ENCODE assay signal across 9 cellular contexts in the genomic region with DNA sequence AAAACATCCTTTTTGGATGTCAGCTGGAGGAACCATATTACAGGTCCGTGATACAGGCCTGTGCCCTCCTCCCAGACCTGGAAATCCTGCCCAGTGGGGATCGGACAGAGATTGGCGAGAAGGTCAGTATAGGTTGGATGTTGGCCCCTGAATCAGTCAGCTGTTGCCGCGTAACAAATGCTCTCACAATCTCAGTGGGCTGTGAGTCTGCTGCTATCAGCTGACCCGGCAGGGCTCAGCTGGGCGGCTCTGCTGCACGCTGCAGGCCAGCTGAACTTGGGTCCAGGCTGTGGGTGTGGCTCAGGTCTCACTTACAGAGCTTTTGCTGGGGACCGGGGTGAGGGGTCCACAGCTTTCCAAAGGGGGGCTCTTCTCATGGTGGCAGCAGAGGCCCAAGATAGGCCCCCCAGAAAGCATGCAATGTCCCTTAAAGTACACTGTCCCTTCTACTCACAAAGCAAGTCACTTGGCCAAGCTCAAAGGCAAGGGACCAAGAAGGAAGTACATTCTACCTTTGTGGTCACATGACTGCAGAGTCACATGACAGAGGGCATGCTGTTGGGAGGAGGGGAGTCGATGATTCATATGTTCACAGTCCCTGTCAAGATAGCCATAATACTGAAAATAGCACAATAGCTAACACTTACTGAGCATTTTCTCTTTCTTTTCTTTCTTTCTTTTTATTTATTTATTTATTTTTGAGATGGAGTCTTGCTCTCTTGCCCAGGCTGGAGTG.
DNase-seq lines count a peak whose midpoint lies in the region; ATAC-seq and TF ChIP-seq lines count a peak whose summit lies in the region.
"Had no signal": no experiment of that assay in that cellular context is flagged by ENCODE, and none has a peak within 500 bp of the region (broad histone marks: within the 10 kb centered on the region; RNA-seq: fewer than 3 reads in every experiment).

No MANE protein-coding gene starts in this region.

- intact Hi-C loops in activated CD4-positive, alpha-beta T cell treated with anti-CD3 and anti-CD28 coated beads for 36 hours (cut with DNase I, micrococcal nuclease), result no loop called here
- intact Hi-C loops in activated CD4-positive, alpha-beta T cell treated with anti-CD3 and anti-CD28 coated beads, Interleukin-2, amount 10 ng/mL, durations not matched to agents 24 days and 14 days (cut with micrococcal nuclease), result no loop called here

- ATAC-seq in activated CD4-positive, alpha-beta T cell treated with anti-CD3 and anti-CD28 coated beads for 36 hours, result no peak
- ATAC-seq in HG02973 (IDR thresholded peaks at IDR 0.05; ENCODE audit: unreplicated experiment) (no peak), HG02852 (IDR thresholded peaks at IDR 0.05; ENCODE audit: unreplicated experiment) (no peak), HG03565 (IDR thresholded peaks at IDR 0.05; ENCODE audit: unreplicated experiment) (no peak)

- POLR2A ChIA-PET in activated CD4-positive, alpha-beta T cell treated with anti-CD3 and anti-CD28 coated beads for 36 hours (lab: Charles Lee), result interaction anchor here (0.6 kb wide), 1 partner anchor 116 kb away, joined by 3 read pairs; no protein-coding TSS in a partner anchor

- H3K4me3 Mint-ChIP-seq in activated CD4-positive, alpha-beta T cell treated with anti-CD3 and anti-CD28 coated beads for 36 hours, result no peak overlapping the region
- no peak overlapping the region for H3K4me3 Mint-ChIP-seq in activated CD4-positive, alpha-beta T cell treated with anti-CD3 and anti-CD28 coated beads, Interleukin-2, amount 10 ng/mL, durations not matched to agents 24 days and 14 days

- peaks cover 5% of the 10 kb centered on the region for H3K9me3 Mint-ChIP-seq in activated CD4-positive, alpha-beta T cell treated with anti-CD3 and anti-CD28 coated beads for 36 hours (ENCODE audit: low read depth)
- H3K9me3 Mint-ChIP-seq in activated CD4-positive, alpha-beta T cell treated with anti-CD3 and anti-CD28 coated beads, Interleukin-2, amount 10 ng/mL, durations not matched to agents 24 days and 14 days, result peaks cover 8% of the 10 kb centered on the region

- H3K27me3 Mint-ChIP-seq in activated CD4-positive, alpha-beta T cell treated with anti-CD3 and anti-CD28 coated beads for 36 hours, result no peaks in the 10 kb centered on the region
- H3K27me3 Mint-ChIP-seq in activated CD4-positive, alpha-beta T cell treated with anti-CD3 and anti-CD28 coated beads, Interleukin-2, amount 10 ng/mL, durations not matched to agents 24 days and 14 days, result no peaks in the 10 kb centered on the region

- peaks cover 56% of the 10 kb centered on the region for H3K36me3 Mint-ChIP-seq in activated CD4-positive, alpha-beta T cell treated with anti-CD3 and anti-CD28 coated beads for 36 hours (ENCODE audit: low read depth)
- peaks cover 82% of the 10 kb centered on the region for H3K36me3 Mint-ChIP-seq in activated CD4-positive, alpha-beta T cell treated with anti-CD3 and anti-CD28 coated beads, Interleukin-2, amount 10 ng/mL, durations not matched to agents 24 days and 14 days (ENCODE audit: low read depth)

- no peak for TF ChIP-seq CTCF in cardiac fibroblast (IDR thresholded peaks at IDR 0.05; ENCODE audit: low read depth, low read length)

- peak; percentile 55 for DNase-seq in activated CD4-positive, alpha-beta T cell treated with anti-CD3 and anti-CD28 coated beads for 36 hours
- DNase-seq in activated CD4-positive, alpha-beta T cell treated with anti-CD3 and anti-CD28 coated beads, Interleukin-2, amount 10 ng/mL, durations not matched to agents 24 days and 14 days, result no peak
- DNase-seq in OCI-M1 (lab: John Stamatoyannopoulos, UW), result peak; percentile 89
- DNase-seq in cardiac fibroblast (ENCODE audit: low read depth in 2 of 2), result peak; percentile 27 to 50
- DNase-seq in stimulated activated CD4-positive, alpha-beta T cell treated with anti-CD3 and anti-CD28 coated beads, Interleukin-4, amount 100 ng/mL, for 4 hours, result peak; percentile 6 to 10
- DNase-seq: Peyer's patch had no signal

- no peaks in the 10 kb centered on the region for H3K4me1 Mint-ChIP-seq in activated CD4-positive, alpha-beta T cell treated with anti-CD3 and anti-CD28 coated beads for 36 hours
- peaks cover 2% of the 10 kb centered on the region for H3K4me1 Mint-ChIP-seq in activated CD4-positive, alpha-beta T cell treated with anti-CD3 and anti-CD28 coated beads, Interleukin-2, amount 10 ng/mL, durations not matched to agents 24 days and 14 days

- H3K4me3 ChIP-seq in cardiac fibroblast (replicated peaks in 1 of 2; ENCODE audit: low read depth in 2 of 2, low read length in 2 of 2), result no peak overlapping the region
- H3K4me3 ChIP-seq: Peyer's patch had no signal

- CTCF ChIA-PET in activated CD4-positive, alpha-beta T cell treated with anti-CD3 and anti-CD28 coated beads for 36 hours (lab: Charles Lee), result no interaction called here

- no peak overlapping the region for H3K27ac Mint-ChIP-seq in activated CD4-positive, alpha-beta T cell treated with anti-CD3 and anti-CD28 coated beads for 36 hours
- H3K27ac Mint-ChIP-seq in activated CD4-positive, alpha-beta T cell treated with anti-CD3 and anti-CD28 coated beads, Interleukin-2, amount 10 ng/mL, durations not matched to agents 24 days and 14 days, result no peak overlapping the region
